Comparison of ENCODE assay signal across 24 cellular contexts in the genomic region with DNA sequence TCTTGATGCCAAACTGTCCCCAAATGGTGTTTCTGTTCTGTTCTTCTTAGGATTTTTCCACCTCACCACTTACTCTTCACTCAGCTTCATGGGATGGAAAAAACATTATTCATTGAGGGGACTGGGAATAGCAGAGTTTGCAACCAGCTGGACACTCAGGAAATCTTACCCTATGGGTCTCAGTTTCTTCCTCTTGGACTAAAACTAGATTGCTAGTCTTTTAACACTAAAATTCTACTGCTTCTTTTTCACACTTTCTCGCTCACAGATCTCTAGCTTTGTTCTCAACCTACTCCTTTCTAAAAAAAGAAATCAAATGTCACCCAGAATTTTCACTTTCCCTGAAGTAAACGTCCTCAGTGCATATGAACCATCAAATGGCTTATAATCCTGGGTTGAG. TPM values are rescaled to one million over a fixed set of nuclear protein-coding genes. Genes with fewer than 3 reads are reported as not detected.
A peak's percentile ranks its signal among the peaks of the same experiment; 100 is the strongest.
DNase-seq lines count a peak whose midpoint lies in the region; ATAC-seq, FAIRE-seq and TF ChIP-seq lines count a peak whose summit lies in the region.
"Had no signal": no experiment of that assay in that cellular context is flagged by ENCODE, and none has a peak within 500 bp of the region (broad histone marks: within the 10 kb centered on the region; RNA-seq: fewer than 3 reads in every experiment).

No MANE protein-coding gene starts in this region.

- no peak overlapping the region for H3K4me3 Mint-ChIP-seq in stimulated activated memory B cell treated with anti-CD40 and anti-IgM and Interleukin-4, amounts not matched to agents 10 μg/mL and 1 μg/mL and 100 μg/mL, for 72 hours
- H3K4me3 Mint-ChIP-seq: CD4-positive, CD25-positive, alpha-beta regulatory T cell; CD8-positive, alpha-beta memory T cell had no signal

- DNase-seq in GM12891 (ENCODE audit: insufficient read length, low spot score) (no peak), inferior parietal cortex (ENCODE audit: extremely low spot score) (peak; percentile 55), frontal cortex (ENCODE audit: low spot score in 2 of 2) (no peak)
- DNase-seq: BE2C; C1 segment of cervical spinal cord; CD4-positive, CD25-positive, alpha-beta regulatory T cell; CD8-positive, alpha-beta memory T cell; COR-L47; DMS 273 treated with DMSO at 0.1 percent for 48 hours; DMS53; DND-41; EL; KBM-7 had no signal

- H3K9me3 Mint-ChIP-seq in stimulated activated memory B cell treated with anti-CD40 and anti-IgM and Interleukin-4, amounts not matched to agents 10 μg/mL and 1 μg/mL and 100 μg/mL, for 72 hours, result peaks cover 3% of the 10 kb centered on the region

- no peak for ATAC-seq in stimulated activated memory B cell treated with anti-CD40 and anti-IgM and Interleukin-4, amounts not matched to agents 10 μg/mL and 1 μg/mL and 100 μg/mL, for 72 hours
- ATAC-seq in HG02759 (IDR thresholded peaks at IDR 0.05; ENCODE audit: unreplicated experiment) (no peak), GM21367 (IDR thresholded peaks at IDR 0.05; ENCODE audit: unreplicated experiment) (no peak), HG02798 (IDR thresholded peaks at IDR 0.05; ENCODE audit: poor library complexity, unreplicated experiment) (no peak)

- H3K36me3 Mint-ChIP-seq in stimulated activated memory B cell treated with anti-CD40 and anti-IgM and Interleukin-4, amounts not matched to agents 10 μg/mL and 1 μg/mL and 100 μg/mL, for 72 hours, result peaks cover 70% of the 10 kb centered on the region
- H3K36me3 Mint-ChIP-seq: CD4-positive, CD25-positive, alpha-beta regulatory T cell; CD8-positive, alpha-beta memory T cell had no signal

- no peak for TF ChIP-seq POLR2A in GM12891 (IDR thresholded peaks at IDR 0.05; ENCODE audit: low read depth, low read length)

- peak; percentile 5 for FAIRE-seq in GM12891 (lab: Jason Lieb, UNC)
- no peak for FAIRE-seq in frontal cortex (lab: Jason Lieb, UNC)
- FAIRE-seq: GM12892, HTR-8/SVneo had no signal

- H3K4me1 Mint-ChIP-seq in stimulated activated memory B cell treated with anti-CD40 and anti-IgM and Interleukin-4, amounts not matched to agents 10 μg/mL and 1 μg/mL and 100 μg/mL, for 72 hours, result peaks cover 74% of the 10 kb centered on the region

- H3K27me3 Mint-ChIP-seq in stimulated activated memory B cell treated with anti-CD40 and anti-IgM and Interleukin-4, amounts not matched to agents 10 μg/mL and 1 μg/mL and 100 μg/mL, for 72 hours, result no peaks in the 10 kb centered on the region

- peak overlapping the region; percentile 10 for H3K27ac ChIP-seq in angular gyrus (ENCODE audit: low read depth, low read length)
- H3K27ac ChIP-seq: GM23248 had no signal

- peak overlapping the region; percentile 86 for H3K27ac Mint-ChIP-seq in stimulated activated memory B cell treated with anti-CD40 and anti-IgM and Interleukin-4, amounts not matched to agents 10 μg/mL and 1 μg/mL and 100 μg/mL, for 72 hours
- H3K27ac Mint-ChIP-seq: CD4-positive, CD25-positive, alpha-beta regulatory T cell; CD8-positive, alpha-beta memory T cell had no signal

TF ChIP-seq in GM12891, 5 proteins besides CTCF, POLR2A, EP300 and RAD21:
- no peak for TF ChIP-seq TAF1 (IDR thresholded peaks at IDR 0.05; ENCODE audit: low read depth, low read length)
- no peak for TF ChIP-seq PAX5 (IDR thresholded peaks at IDR 0.05; ENCODE audit: insufficient read depth, low read length, severe bottlenecking)
- TF ChIP-seq POU2F2 (IDR thresholded peaks at IDR 0.05; ENCODE audit: low read depth, low read length), result no peak
- TF ChIP-seq SPI1 (IDR thresholded peaks at IDR 0.05; ENCODE audit: low read depth, low read length), result no peak
- no peak for TF ChIP-seq POLR2AphosphoS5 (IDR thresholded peaks at IDR 0.05; ENCODE audit: low read depth, low read length)

RNA-seq across cellular contexts. Expression of a gene that starts 4.8 kb away (rescaled TPM):
- 7.0 TPM for polyA plus RNA-seq in GM12891 (2012; ENCODE audit: low read depth, missing spikeins)
- 0.82 TPM for total RNA-seq in frontal cortex
- total RNA-seq: A172; CD4-positive, CD25-positive, alpha-beta regulatory T cell; G401; GM23248; IMR-90 had no signal
- polyA plus RNA-seq: GM23248, IMR-90 had no signal

RNA-seq across cellular contexts. Expression of a gene that starts 17.4 kb away (rescaled TPM):
- polyA plus RNA-seq in GM12891 (2012; ENCODE audit: low read depth, missing spikeins), result 88.6 TPM
- 53.0 TPM for total RNA-seq in frontal cortex
